Comparison of ENCODE assay signal across 13 cellular contexts in the genomic region with DNA sequence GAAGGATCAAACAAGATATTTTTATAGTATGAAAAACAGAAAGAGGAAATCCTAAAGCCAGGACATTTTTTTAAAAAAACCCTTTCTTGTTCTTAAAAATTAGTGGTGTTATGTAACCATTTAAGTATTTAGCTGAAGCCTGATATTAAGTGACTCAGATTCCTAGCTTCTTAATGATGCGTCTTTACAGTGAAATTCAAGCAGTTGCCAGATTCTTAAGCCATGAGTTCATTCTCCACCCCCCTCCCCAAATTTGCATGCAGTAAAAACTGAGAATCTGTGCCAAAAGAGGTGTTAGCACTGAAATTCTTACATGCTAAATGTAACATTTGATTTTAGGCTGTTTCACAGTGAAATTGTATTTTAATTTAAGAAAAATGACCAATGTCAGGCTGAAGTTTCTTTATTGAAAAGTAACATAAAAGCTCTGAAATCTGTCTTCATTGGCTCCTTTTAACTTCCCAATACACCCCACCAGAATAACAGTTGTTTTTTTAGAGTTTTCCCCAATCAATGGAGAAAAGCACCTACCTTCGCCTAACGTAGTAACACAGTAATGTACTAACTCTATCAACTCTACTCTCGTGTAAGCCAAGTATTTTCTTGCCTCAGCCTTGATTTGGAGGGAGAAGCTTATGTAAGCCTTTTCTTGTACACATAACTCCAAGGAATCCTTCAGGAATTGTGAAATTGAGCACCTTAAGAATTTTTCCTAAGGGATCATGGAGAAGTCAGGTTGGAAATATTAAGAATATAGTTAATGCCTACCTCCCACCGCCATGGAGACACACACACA.
A peak's percentile ranks its signal among the peaks of the same experiment; 100 is the strongest.
DNase-seq lines count a peak whose midpoint lies in the region; ATAC-seq and TF ChIP-seq lines count a peak whose summit lies in the region.
"Had no signal": no experiment of that assay in that cellular context is flagged by ENCODE, and none has a peak within 500 bp of the region (broad histone marks: within the 10 kb centered on the region; RNA-seq: fewer than 3 reads in every experiment).

No MANE protein-coding gene starts in this region.

- H3K27me3 ChIP-seq in HUES6 (ENCODE audit: control insufficient read depth, insufficient read depth, low read length) (no peaks in the 10 kb centered on the region), gastroesophageal sphincter (no peaks in the 10 kb centered on the region)

- no peaks in the 10 kb centered on the region for H3K9me3 Mint-ChIP-seq in endothelial cell (ENCODE audit: unreplicated experiment)
- H3K9me3 Mint-ChIP-seq: CD8-positive, alpha-beta T cell; effector memory CD8-positive, alpha-beta T cell; T-helper 2 cell treated with Interferon-gamma antibody and Interleukin-4, amounts not matched to agents 5 μg/mL and 100 μg/mL, for 36 hours had no signal

- H3K36me3 ChIP-seq in HUES6 (ENCODE audit: control insufficient read depth, insufficient read depth, low read length) (peaks cover 3% of the 10 kb centered on the region; the same call in 1 of the 2 replicates), gastroesophageal sphincter (no peaks in the 10 kb centered on the region)

- peaks cover 12% of the 10 kb centered on the region for H3K4me1 Mint-ChIP-seq in endothelial cell (ENCODE audit: unreplicated experiment)

- H3K4me1 ChIP-seq in HUES6 (ENCODE audit: control insufficient read depth, insufficient read depth, low read length) (peaks cover 29% of the 10 kb centered on the region), gastroesophageal sphincter (peaks cover 0 to 16% (median 0%) of the 10 kb centered on the region in 3 donors)

- TF ChIP-seq POLR2A in gastroesophageal sphincter (IDR thresholded peaks at IDR 0.05) = no peak

- H3K27me3 Mint-ChIP-seq in endothelial cell (ENCODE audit: unreplicated experiment) = peaks cover 8% of the 10 kb centered on the region
- H3K27me3 Mint-ChIP-seq: effector memory CD8-positive, alpha-beta T cell had no signal

- H3K36me3 Mint-ChIP-seq in endothelial cell (ENCODE audit: low read depth, unreplicated experiment) = peaks cover 4% of the 10 kb centered on the region

- H3K4me3 ChIP-seq in AG04449 (ENCODE audit: low read depth, low read length) (no peak overlapping the region), HUES6 (ENCODE audit: low read depth, low read length) (no peak overlapping the region), gastroesophageal sphincter (no peak overlapping the region)

- TF ChIP-seq CTCF in AG04449 (IDR thresholded peaks at IDR 0.05; ENCODE audit: insufficient read depth, low read length, missing control alignments) (no peak), endothelial cell (IDR thresholded peaks at IDR 0.05; ENCODE audit: unreplicated experiment) (no peak), gastroesophageal sphincter (IDR thresholded peaks at IDR 0.05) (no peak)

- no peak overlapping the region for H3K4me3 Mint-ChIP-seq in endothelial cell (ENCODE audit: unreplicated experiment)
- H3K4me3 Mint-ChIP-seq: CD8-positive, alpha-beta T cell; effector memory CD8-positive, alpha-beta T cell; T-helper 2 cell treated with Interferon-gamma antibody and Interleukin-4, amounts not matched to agents 5 μg/mL and 100 μg/mL, for 36 hours had no signal

- H3K27ac Mint-ChIP-seq in endothelial cell (ENCODE audit: unreplicated experiment) = no peak overlapping the region
- H3K27ac Mint-ChIP-seq: CD8-positive, alpha-beta T cell; effector memory CD8-positive, alpha-beta T cell; T-helper 2 cell treated with Interferon-gamma antibody and Interleukin-4, amounts not matched to agents 5 μg/mL and 100 μg/mL, for 36 hours had no signal

- H3K9me3 ChIP-seq in HUES6 (ENCODE audit: control insufficient read depth, insufficient read depth, low read depth, low read length) (no peaks in the 10 kb centered on the region), gastroesophageal sphincter (no peaks in the 10 kb centered on the region)

- 30 to 55% methylated on average over 4 to 5 of the region's 5 CpGs for WGBS in gastroesophageal sphincter (ENCODE audit: low coverage in 1 of 2), 2 donors

- TF ChIP-seq EP300 in gastroesophageal sphincter (IDR thresholded peaks at IDR 0.05) = no peak

- POLR2A ChIA-PET in AG04449 (lab: Yijun Ruan, JAX) = interaction anchor here (1.0 kb wide), 1 partner anchor 56 kb away, joined by 4 read pairs; no protein-coding TSS in a partner anchor

- peak; percentile 73 for DNase-seq in AG04449 (ENCODE audit: low read depth, low spot score)
- peak; percentile 55 for DNase-seq in dedifferentiated amniotic fluid mesenchymal stem cell (ENCODE audit: extremely low spot score)
- peak; percentile 71 for DNase-seq in left kidney (ENCODE audit: low read depth, low spot score)
- no peak for DNase-seq in endothelial cell (ENCODE audit: low spot score)
- no peak for DNase-seq in stimulated activated CD4-positive, alpha-beta T cell treated with anti-CD3 and anti-CD28 coated beads, Interleukin-2, amount 100 ng/mL, for 24 hours
- DNase-seq in SW480 (ENCODE audit: low spot score) = no peak
- DNase-seq: activated T-cell treated with anti-CD3 and anti-CD28 coated beads, Interleukin-2, amount 50 U/mL, for 48 hours; CD8-positive, alpha-beta T cell; effector memory CD8-positive, alpha-beta T cell; NCI-H524 had no signal

- peak overlapping the region; percentile 88 for H3K27ac ChIP-seq in HUES6 (ENCODE audit: low read depth, low read length)
- no peak overlapping the region for H3K27ac ChIP-seq in gastroesophageal sphincter

- no peak for ATAC-seq in gastroesophageal sphincter
- ATAC-seq: CD8-positive, alpha-beta T cell; effector memory CD8-positive, alpha-beta T cell had no signal

- H3K9ac ChIP-seq in HUES6 (ENCODE audit: low read length) = peak overlapping the region; percentile 40

- CTCF ChIA-PET in AG04449 (lab: Yijun Ruan, JAX) = interaction anchor here (1.4 to 3.6 kb wide), 2 partner anchors 9 to 13 kb away, joined by 4 to 13 read pairs; no protein-coding TSS in a partner anchor

Comparison
In these comparisons a context has a peak if more than half of its experiments do, and no peak if none do; other contexts are left out.
1. DNase-seq: peak in AG04449 (single experiment), dedifferentiated amniotic fluid mesenchymal stem cell (single experiment) and left kidney (single experiment); none in endothelial cell (single experiment), stimulated activated CD4-positive, alpha-beta T cell treated with anti-CD3 and anti-CD28 coated beads, Interleukin-2, amount 100 ng/mL, for 24 hours (0 of 2) and SW480 (single experiment).